Comparison of ENCODE assay signal across 1 cellular context in the genomic region with DNA sequence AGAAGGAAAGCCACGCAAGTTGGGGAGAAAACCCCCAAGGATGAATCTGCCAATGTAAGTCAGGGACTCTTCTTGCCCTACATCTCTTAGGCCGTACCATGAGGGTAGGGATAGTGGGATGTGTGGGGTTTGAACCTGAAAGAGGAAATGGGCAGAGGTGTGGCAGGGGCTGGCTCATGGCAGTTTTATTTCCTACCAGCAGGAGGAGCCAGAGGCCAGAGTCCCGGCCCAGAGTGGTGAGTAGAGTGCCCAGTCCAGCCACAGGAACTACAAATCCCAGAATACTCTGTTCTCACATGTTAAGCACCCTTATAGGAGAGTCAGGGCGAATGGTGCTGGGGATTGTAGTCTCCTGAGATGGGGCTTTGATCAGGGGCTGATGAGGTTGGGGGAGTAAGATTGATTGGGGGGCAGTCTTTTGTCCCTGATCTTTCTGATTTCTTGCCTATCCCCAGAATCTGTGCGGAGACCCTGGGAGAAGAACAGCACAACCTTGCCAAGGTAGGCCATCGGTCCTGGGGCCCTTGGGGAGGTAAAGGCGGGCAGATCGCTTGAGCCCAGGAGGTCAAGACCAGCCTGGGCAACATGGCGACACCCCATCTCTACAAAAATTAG.
TF ChIP-seq lines count a peak whose summit lies in the region.

No MANE protein-coding gene starts in this region.

TF ChIP-seq in K562, 482 proteins besides CTCF, POLR2A, EP300 and RAD21 (continued from another document and continues in another):
- TF ChIP-seq, protein P1, sequence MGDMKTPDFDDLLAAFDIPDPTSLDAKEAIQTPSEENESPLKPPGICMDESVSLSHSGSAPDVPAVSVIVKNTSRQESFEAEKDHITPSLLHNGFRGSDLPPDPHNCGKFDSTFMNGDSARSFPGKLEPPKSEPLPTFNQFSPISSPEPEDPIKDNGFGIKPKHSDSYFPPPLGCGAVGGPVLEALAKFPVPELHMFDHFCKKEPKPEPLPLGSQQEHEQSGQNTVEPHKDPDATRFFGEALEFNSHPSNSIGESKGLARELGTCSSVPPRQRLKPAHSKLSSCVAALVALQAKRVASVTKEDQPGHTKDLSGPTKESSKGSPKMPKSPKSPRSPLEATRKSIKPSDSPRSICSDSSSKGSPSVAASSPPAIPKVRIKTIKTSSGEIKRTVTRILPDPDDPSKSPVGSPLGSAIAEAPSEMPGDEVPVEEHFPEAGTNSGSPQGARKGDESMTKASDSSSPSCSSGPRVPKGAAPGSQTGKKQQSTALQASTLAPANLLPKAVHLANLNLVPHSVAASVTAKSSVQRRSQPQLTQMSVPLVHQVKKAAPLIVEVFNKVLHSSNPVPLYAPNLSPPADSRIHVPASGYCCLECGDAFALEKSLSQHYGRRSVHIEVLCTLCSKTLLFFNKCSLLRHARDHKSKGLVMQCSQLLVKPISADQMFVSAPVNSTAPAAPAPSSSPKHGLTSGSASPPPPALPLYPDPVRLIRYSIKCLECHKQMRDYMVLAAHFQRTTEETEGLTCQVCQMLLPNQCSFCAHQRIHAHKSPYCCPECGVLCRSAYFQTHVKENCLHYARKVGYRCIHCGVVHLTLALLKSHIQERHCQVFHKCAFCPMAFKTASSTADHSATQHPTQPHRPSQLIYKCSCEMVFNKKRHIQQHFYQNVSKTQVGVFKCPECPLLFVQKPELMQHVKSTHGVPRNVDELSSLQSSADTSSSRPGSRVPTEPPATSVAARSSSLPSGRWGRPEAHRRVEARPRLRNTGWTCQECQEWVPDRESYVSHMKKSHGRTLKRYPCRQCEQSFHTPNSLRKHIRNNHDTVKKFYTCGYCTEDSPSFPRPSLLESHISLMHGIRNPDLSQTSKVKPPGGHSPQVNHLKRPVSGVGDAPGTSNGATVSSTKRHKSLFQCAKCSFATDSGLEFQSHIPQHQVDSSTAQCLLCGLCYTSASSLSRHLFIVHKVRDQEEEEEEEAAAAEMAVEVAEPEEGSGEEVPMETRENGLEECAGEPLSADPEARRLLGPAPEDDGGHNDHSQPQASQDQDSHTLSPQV (IDR thresholded peaks at IDR 0.05), result peak; percentile 68; the same call in 1 of the 2 replicates
- TF ChIP-seq CC2D1A (IDR thresholded peaks at IDR 0.05), result peak; percentile 28; the same call in 1 of the 2 replicates
- TF ChIP-seq, protein P2, sequence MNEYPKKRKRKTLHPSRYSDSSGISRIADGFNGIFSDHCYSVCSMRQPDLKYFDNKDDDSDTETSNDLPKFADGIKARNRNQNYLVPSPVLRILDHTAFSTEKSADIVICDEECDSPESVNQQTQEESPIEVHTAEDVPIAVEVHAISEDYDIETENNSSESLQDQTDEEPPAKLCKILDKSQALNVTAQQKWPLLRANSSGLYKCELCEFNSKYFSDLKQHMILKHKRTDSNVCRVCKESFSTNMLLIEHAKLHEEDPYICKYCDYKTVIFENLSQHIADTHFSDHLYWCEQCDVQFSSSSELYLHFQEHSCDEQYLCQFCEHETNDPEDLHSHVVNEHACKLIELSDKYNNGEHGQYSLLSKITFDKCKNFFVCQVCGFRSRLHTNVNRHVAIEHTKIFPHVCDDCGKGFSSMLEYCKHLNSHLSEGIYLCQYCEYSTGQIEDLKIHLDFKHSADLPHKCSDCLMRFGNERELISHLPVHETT (CRISPR knock-in tag; conservative IDR thresholded peaks at IDR 0.05 in 1 of 2, IDR thresholded peaks at IDR 0.05 in 1 of 2), result peak in 1 of 2 experiments; percentile 66; a peak in 1 of 4 replicates
- TF ChIP-seq XRCC5 (IDR thresholded peaks at IDR 0.05; ENCODE audit: low read depth, low read length), result peak; percentile 48; the same call in 1 of the 2 replicates
- TF ChIP-seq NFRKB (IDR thresholded peaks at IDR 0.05; ENCODE audit: low read depth), result no peak
- 0 out of 2 replicates have a peak, but pooled peaks have one; percentile 18 for TF ChIP-seq KLF10 (CRISPR knock-in tag; IDR thresholded peaks at IDR 0.05)
- TF ChIP-seq, protein P3, sequence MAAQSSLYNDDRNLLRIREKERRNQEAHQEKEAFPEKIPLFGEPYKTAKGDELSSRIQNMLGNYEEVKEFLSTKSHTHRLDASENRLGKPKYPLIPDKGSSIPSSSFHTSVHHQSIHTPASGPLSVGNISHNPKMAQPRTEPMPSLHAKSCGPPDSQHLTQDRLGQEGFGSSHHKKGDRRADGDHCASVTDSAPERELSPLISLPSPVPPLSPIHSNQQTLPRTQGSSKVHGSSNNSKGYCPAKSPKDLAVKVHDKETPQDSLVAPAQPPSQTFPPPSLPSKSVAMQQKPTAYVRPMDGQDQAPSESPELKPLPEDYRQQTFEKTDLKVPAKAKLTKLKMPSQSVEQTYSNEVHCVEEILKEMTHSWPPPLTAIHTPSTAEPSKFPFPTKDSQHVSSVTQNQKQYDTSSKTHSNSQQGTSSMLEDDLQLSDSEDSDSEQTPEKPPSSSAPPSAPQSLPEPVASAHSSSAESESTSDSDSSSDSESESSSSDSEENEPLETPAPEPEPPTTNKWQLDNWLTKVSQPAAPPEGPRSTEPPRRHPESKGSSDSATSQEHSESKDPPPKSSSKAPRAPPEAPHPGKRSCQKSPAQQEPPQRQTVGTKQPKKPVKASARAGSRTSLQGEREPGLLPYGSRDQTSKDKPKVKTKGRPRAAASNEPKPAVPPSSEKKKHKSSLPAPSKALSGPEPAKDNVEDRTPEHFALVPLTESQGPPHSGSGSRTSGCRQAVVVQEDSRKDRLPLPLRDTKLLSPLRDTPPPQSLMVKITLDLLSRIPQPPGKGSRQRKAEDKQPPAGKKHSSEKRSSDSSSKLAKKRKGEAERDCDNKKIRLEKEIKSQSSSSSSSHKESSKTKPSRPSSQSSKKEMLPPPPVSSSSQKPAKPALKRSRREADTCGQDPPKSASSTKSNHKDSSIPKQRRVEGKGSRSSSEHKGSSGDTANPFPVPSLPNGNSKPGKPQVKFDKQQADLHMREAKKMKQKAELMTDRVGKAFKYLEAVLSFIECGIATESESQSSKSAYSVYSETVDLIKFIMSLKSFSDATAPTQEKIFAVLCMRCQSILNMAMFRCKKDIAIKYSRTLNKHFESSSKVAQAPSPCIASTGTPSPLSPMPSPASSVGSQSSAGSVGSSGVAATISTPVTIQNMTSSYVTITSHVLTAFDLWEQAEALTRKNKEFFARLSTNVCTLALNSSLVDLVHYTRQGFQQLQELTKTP (IDR thresholded peaks at IDR 0.05; ENCODE audit: low read depth in 1 of 2, partially characterized antibody in 2 of 2), result peak in 1 of 2 experiments; percentile 98
- no peak for TF ChIP-seq CHD2 (IDR thresholded peaks at IDR 0.05; ENCODE audit: low read depth, low read length)
- TF ChIP-seq, protein P4, sequence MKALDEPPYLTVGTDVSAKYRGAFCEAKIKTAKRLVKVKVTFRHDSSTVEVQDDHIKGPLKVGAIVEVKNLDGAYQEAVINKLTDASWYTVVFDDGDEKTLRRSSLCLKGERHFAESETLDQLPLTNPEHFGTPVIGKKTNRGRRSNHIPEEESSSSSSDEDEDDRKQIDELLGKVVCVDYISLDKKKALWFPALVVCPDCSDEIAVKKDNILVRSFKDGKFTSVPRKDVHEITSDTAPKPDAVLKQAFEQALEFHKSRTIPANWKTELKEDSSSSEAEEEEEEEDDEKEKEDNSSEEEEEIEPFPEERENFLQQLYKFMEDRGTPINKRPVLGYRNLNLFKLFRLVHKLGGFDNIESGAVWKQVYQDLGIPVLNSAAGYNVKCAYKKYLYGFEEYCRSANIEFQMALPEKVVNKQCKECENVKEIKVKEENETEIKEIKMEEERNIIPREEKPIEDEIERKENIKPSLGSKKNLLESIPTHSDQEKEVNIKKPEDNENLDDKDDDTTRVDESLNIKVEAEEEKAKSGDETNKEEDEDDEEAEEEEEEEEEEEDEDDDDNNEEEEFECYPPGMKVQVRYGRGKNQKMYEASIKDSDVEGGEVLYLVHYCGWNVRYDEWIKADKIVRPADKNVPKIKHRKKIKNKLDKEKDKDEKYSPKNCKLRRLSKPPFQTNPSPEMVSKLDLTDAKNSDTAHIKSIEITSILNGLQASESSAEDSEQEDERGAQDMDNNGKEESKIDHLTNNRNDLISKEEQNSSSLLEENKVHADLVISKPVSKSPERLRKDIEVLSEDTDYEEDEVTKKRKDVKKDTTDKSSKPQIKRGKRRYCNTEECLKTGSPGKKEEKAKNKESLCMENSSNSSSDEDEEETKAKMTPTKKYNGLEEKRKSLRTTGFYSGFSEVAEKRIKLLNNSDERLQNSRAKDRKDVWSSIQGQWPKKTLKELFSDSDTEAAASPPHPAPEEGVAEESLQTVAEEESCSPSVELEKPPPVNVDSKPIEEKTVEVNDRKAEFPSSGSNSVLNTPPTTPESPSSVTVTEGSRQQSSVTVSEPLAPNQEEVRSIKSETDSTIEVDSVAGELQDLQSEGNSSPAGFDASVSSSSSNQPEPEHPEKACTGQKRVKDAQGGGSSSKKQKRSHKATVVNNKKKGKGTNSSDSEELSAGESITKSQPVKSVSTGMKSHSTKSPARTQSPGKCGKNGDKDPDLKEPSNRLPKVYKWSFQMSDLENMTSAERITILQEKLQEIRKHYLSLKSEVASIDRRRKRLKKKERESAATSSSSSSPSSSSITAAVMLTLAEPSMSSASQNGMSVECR (CRISPR knock-in tag; IDR thresholded peaks at IDR 0.05), result peak; percentile 61; the same call in 1 of the 2 replicates
- peak; percentile 49; the same call in 1 of the 2 replicates for TF ChIP-seq HDGF (IDR thresholded peaks at IDR 0.05)
- no peak for TF ChIP-seq ARID2 (IDR thresholded peaks at IDR 0.05)
- peak; percentile 55; the same call in 1 of the 2 replicates for TF ChIP-seq KLF16 (IDR thresholded peaks at IDR 0.05)
- TF ChIP-seq ASH1L (IDR thresholded peaks at IDR 0.05; ENCODE audit: borderline replicate concordance, low read depth, partially characterized antibody), result no peak
- TF ChIP-seq BRF1 (IDR thresholded peaks at IDR 0.05; ENCODE audit: borderline replicate concordance, extremely low read depth, insufficient read length), result no peak
- no peak for TF ChIP-seq MCM7 (IDR thresholded peaks at IDR 0.05)
- TF ChIP-seq PHB2 (IDR thresholded peaks at IDR 0.05; ENCODE audit: low read depth), result no peak
- TF ChIP-seq, protein P5, sequence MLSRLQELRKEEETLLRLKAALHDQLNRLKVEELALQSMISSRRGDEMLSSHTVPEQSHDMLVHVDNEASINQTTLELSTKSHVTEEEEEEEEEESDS (CRISPR knock-in tag; IDR thresholded peaks at IDR 0.05), result no peak
- peak; percentile 30; the same call in 1 of the 2 replicates for TF ChIP-seq MYNN (IDR thresholded peaks at IDR 0.05)
- TF ChIP-seq MYNN (CRISPR knock-in tag; IDR thresholded peaks at IDR 0.05), result no peak
- TF ChIP-seq, protein P6, sequence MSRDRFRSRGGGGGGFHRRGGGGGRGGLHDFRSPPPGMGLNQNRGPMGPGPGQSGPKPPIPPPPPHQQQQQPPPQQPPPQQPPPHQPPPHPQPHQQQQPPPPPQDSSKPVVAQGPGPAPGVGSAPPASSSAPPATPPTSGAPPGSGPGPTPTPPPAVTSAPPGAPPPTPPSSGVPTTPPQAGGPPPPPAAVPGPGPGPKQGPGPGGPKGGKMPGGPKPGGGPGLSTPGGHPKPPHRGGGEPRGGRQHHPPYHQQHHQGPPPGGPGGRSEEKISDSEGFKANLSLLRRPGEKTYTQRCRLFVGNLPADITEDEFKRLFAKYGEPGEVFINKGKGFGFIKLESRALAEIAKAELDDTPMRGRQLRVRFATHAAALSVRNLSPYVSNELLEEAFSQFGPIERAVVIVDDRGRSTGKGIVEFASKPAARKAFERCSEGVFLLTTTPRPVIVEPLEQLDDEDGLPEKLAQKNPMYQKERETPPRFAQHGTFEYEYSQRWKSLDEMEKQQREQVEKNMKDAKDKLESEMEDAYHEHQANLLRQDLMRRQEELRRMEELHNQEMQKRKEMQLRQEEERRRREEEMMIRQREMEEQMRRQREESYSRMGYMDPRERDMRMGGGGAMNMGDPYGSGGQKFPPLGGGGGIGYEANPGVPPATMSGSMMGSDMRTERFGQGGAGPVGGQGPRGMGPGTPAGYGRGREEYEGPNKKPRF (IDR thresholded peaks at IDR 0.05; ENCODE audit: low read depth, low read length), result no peak
- TF ChIP-seq, protein P7, sequence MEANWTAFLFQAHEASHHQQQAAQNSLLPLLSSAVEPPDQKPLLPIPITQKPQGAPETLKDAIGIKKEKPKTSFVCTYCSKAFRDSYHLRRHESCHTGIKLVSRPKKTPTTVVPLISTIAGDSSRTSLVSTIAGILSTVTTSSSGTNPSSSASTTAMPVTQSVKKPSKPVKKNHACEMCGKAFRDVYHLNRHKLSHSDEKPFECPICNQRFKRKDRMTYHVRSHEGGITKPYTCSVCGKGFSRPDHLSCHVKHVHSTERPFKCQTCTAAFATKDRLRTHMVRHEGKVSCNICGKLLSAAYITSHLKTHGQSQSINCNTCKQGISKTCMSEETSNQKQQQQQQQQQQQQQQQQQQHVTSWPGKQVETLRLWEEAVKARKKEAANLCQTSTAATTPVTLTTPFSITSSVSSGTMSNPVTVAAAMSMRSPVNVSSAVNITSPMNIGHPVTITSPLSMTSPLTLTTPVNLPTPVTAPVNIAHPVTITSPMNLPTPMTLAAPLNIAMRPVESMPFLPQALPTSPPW (CRISPR knock-in tag; IDR thresholded peaks at IDR 0.05), result peak; percentile 44; the same call in 1 of the 2 replicates
- TF ChIP-seq, protein P8, sequence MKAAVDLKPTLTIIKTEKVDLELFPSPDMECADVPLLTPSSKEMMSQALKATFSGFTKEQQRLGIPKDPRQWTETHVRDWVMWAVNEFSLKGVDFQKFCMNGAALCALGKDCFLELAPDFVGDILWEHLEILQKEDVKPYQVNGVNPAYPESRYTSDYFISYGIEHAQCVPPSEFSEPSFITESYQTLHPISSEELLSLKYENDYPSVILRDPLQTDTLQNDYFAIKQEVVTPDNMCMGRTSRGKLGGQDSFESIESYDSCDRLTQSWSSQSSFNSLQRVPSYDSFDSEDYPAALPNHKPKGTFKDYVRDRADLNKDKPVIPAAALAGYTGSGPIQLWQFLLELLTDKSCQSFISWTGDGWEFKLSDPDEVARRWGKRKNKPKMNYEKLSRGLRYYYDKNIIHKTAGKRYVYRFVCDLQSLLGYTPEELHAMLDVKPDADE (conservative IDR thresholded peaks at IDR 0.05; ENCODE audit: control insufficient read depth, low read depth, low read length), result peak; percentile 91; the same call in 1 of the 2 replicates
- TF ChIP-seq SMC3 (conservative IDR thresholded peaks at IDR 0.05; ENCODE audit: insufficient read depth, low read depth, low read length), result peak; percentile 76
- peak; percentile 39; the same call in 1 of the 2 replicates for TF ChIP-seq L3MBTL2 (IDR thresholded peaks at IDR 0.05)
